ENCODE assay signal across 20 cellular contexts in genomic region chr6:24844903-24845302, GRCh38. TPM values are rescaled to one million over a fixed set of nuclear protein-coding genes. Genes with fewer than 3 reads are reported as not detected.
DNase-seq lines count a peak whose midpoint lies in the region; ATAC-seq, FAIRE-seq and TF ChIP-seq lines count a peak whose summit lies in the region.
"Had no signal": no experiment of that assay in that cellular context is flagged by ENCODE, and none has a peak within 500 bp of the region (broad histone marks: within the 10 kb centered on the region; RNA-seq: fewer than 3 reads in every experiment).

No MANE protein-coding gene starts in this region.

- intact Hi-C loops in CD14-positive monocyte (cut with micrococcal nuclease): no loop called here
- intact Hi-C loops in HepG2 (cut with micrococcal nuclease; ENCODE audit: unreplicated experiment): no loop called here
- intact Hi-C loops in breast epithelium (cut with DNase I; ENCODE audit: low total_unique reads): no loop called here

- H3K27me3 ChIP-seq in endodermal cell (ENCODE audit: control insufficient read depth, insufficient read depth, low read length, poor library complexity, severe bottlenecking): peaks cover 13% of the 10 kb centered on the region
- H3K27me3 ChIP-seq in HepG2 (ENCODE audit: control insufficient read depth in 1 of 2, insufficient read depth in 2 of 2, low read length in 2 of 2): peaks cover 0 to 21% of the 10 kb centered on the region in 2 experiments; a peak in 3 of 5 replicates
- H3K27me3 ChIP-seq in breast epithelium: no peaks in the 10 kb centered on the region

- H3K4me3 ChIP-seq in endodermal cell (ENCODE audit: low read length) (no peak overlapping the region), HepG2 (replicated peaks in 1 of 3; ENCODE audit: insufficient read depth in 1 of 3, low read depth in 2 of 3, low read length in 3 of 3) (no peak overlapping the region), breast epithelium (no peak overlapping the region)
- H3K4me3 ChIP-seq: lung had no signal

- WGBS in endodermal cell (ENCODE audit: insufficient coverage in 1 of 2, insufficient read length in 1 of 2), 2 experiments: 93 to 98% methylated on average over 5 of the region's 6 CpGs
- WGBS in HepG2 (ENCODE audit: low lambda C conversion rate): 52% methylated on average over 6 of the region's 6 CpGs

- no peak for ATAC-seq in HG03442 (IDR thresholded peaks at IDR 0.05; ENCODE audit: unreplicated experiment)
- ATAC-seq in HepG2: no peak

- FAIRE-seq in HepG2 (lab: Jason Lieb, UNC): no peak
- FAIRE-seq: urothelium cell line had no signal

- CTCF ChIA-PET in HepG2 (lab: Yijun Ruan, JAX; ENCODE audit: low intra/inter-chr PET ratio, low total read pairs): no interaction called here

- H3K9me3 Mint-ChIP-seq in CD14-positive monocyte (peaks cover 0 to 2% (median 0%) of the 10 kb centered on the region in 7 donors), IgD-negative memory B cell (no peaks in the 10 kb centered on the region), endodermal cell (no peaks in the 10 kb centered on the region)

- H3K9me3 ChIP-seq in endodermal cell (ENCODE audit: control insufficient read depth, low read length) (no peaks in the 10 kb centered on the region), HepG2 (ENCODE audit: low read length) (no peaks in the 10 kb centered on the region), breast epithelium (no peaks in the 10 kb centered on the region)
- H3K9me3 ChIP-seq: Caco-2 had no signal

- DNase-seq in CD14-positive monocyte (ENCODE audit: low spot score) (no peak), GM10266 (ENCODE audit: extremely low spot score) (peak; percentile 15), glomerular visceral epithelial cell (ENCODE audit: extremely low spot score) (peak; percentile 13), endodermal cell (no peak), HepG2 (ENCODE audit: low spot score) (no peak), breast epithelium (ENCODE audit: low spot score in 2 of 2) (no peak)
- DNase-seq: activated CD8-positive, alpha-beta memory T cell treated with anti-CD3 and anti-CD28 coated beads for 24 hours; activated effector memory CD4-positive, alpha-beta T cell treated with Interleukin-2 at 50 U/mL for 16 hours; Caco-2; NCI-H187; NCI-H446 treated with DMSO at 0.1 percent for 48 hours; RPMI8226; stimulated activated CD4-positive, alpha-beta T cell treated with anti-CD3 and anti-CD28 coated beads, Interleukin-1b, Interleukin-23, amount 100 ng/mL, for 48 hours had no signal

- no peaks in the 10 kb centered on the region for H3K36me3 ChIP-seq in endodermal cell (ENCODE audit: control insufficient read depth, insufficient read depth, low read length)
- no peaks in the 10 kb centered on the region for H3K36me3 ChIP-seq in HepG2 (replicated peaks in 1 of 2; ENCODE audit: control insufficient read depth in 1 of 2, insufficient read depth in 2 of 2, low read length in 2 of 2)
- no peaks in the 10 kb centered on the region for H3K36me3 ChIP-seq in breast epithelium

- no peak overlapping the region for H2AFZ ChIP-seq in HepG2 (ENCODE audit: low read length)

- no peak for TF ChIP-seq RAD21 in HepG2 (CRISPR knock-in tag; IDR thresholded peaks at IDR 0.05)

- H3K27ac Mint-ChIP-seq in CD14-positive monocyte: peak overlapping the region in 4 of 7 donors; percentile 46 to 54 (median 50)
- H3K27ac Mint-ChIP-seq in IgD-negative memory B cell: peak overlapping the region in 2 of 3 donors; percentile 36 to 91
- H3K27ac Mint-ChIP-seq in endodermal cell: no peak overlapping the region

- no peak overlapping the region for H3K4me2 ChIP-seq in HepG2 (ENCODE audit: low read depth, low read length)

- no TSS peak for BruUV-seq in HepG2 (replicated peaks; lab: Mats Ljungman, UMichigan)

- TF ChIP-seq CTCF in CD14-positive monocyte (IDR thresholded peaks at IDR 0.05): no peak
- TF ChIP-seq CTCF in GM10266 (IDR thresholded peaks at IDR 0.05; ENCODE audit: control insufficient read depth, insufficient read depth, low read depth, missing control alignments): no peak
- TF ChIP-seq CTCF in endodermal cell (conservative IDR thresholded peaks at IDR 0.05): no peak
- TF ChIP-seq CTCF in HepG2 (CRISPR knock-in tag; IDR thresholded peaks at IDR 0.05): no peak
- no peak for TF ChIP-seq CTCF in breast epithelium (IDR thresholded peaks at IDR 0.05)

- TF ChIP-seq POLR2A in HepG2 (IDR thresholded peaks at IDR 0.05; ENCODE audit: insufficient read depth in 1 of 2, low read depth in 2 of 2, low read length in 2 of 2) (no peak), breast epithelium (IDR thresholded peaks at IDR 0.05) (no peak)

- H3K4me1 Mint-ChIP-seq in CD14-positive monocyte (peaks cover 3% of the 10 kb centered on the region), IgD-negative memory B cell (peaks cover 5 to 29% (median 16%) of the 10 kb centered on the region in 3 donors), endodermal cell (peaks cover 19% of the 10 kb centered on the region)

- H3K36me3 Mint-ChIP-seq in CD14-positive monocyte (peaks cover 96 to 100% of the 10 kb centered on the region in 2 donors), IgD-negative memory B cell (peaks cover 6% of the 10 kb centered on the region), endodermal cell (ENCODE audit: low read depth) (peaks cover 14% of the 10 kb centered on the region)

- no peak overlapping the region for H3K9ac ChIP-seq in endodermal cell (ENCODE audit: extremely low read depth, low read length, poor library complexity, severe bottlenecking)
- H3K9ac ChIP-seq in HepG2 (ENCODE audit: insufficient read depth, low read depth, low read length): no peak overlapping the region

- H3K27ac ChIP-seq in endodermal cell (ENCODE audit: low read depth, low read length): no peak overlapping the region
- H3K27ac ChIP-seq in HepG2 (ENCODE audit: extremely low read length, insufficient read depth, low read length): no peak overlapping the region
- no peak overlapping the region for H3K27ac ChIP-seq in breast epithelium

- H3K4me3 Mint-ChIP-seq in CD14-positive monocyte (no peak overlapping the region), IgD-negative memory B cell (no peak overlapping the region), endodermal cell (no peak overlapping the region)

- H3K4me1 ChIP-seq in endodermal cell (ENCODE audit: control insufficient read depth, insufficient read depth, low read length) (no peaks in the 10 kb centered on the region), HepG2 (ENCODE audit: insufficient read depth, low read length) (peaks cover 19% of the 10 kb centered on the region), breast epithelium (no peaks in the 10 kb centered on the region)
- H3K4me1 ChIP-seq: Caco-2 had no signal

- POLR2A ChIA-PET in HepG2 (lab: Yijun Ruan, JAX): no interaction called here

- H3K79me2 ChIP-seq in HepG2 (ENCODE audit: insufficient read depth, low read length): no peaks in the 10 kb centered on the region

- H3K27me3 Mint-ChIP-seq in CD14-positive monocyte (ENCODE audit: low read depth in 3 of 3) (no peaks in the 10 kb centered on the region), IgD-negative memory B cell (no peaks in the 10 kb centered on the region), endodermal cell (ENCODE audit: insufficient read depth) (peaks cover 4% of the 10 kb centered on the region)

- in situ Hi-C loops in HepG2 (cut with HindIII; ENCODE audit: extremely low pct_ligation_motif_present, low pct_unique_long_range_greater_than_20kb): no loop called here

- H4K20me1 ChIP-seq in HepG2 (ENCODE audit: insufficient read depth, low read length): no peaks in the 10 kb centered on the region

- TF ChIP-seq EP300 in HepG2 (IDR thresholded peaks at IDR 0.05; ENCODE audit: low read depth in 2 of 2, low read length in 2 of 2) (no peak), HepG2 (CRISPR knock-in tag; IDR thresholded peaks at IDR 0.05; ENCODE audit: borderline replicate concordance) (no peak)

TF ChIP-seq in HepG2, 621 proteins besides CTCF, POLR2A, EP300 and RAD21 (continues in another document):
- TF ChIP-seq ZNF251 (CRISPR knock-in tag; IDR thresholded peaks at IDR 0.05): no peak
- no peak for TF ChIP-seq CREM (IDR thresholded peaks at IDR 0.05)
- TF ChIP-seq CREM (CRISPR knock-in tag; IDR thresholded peaks at IDR 0.05): no peak
- no peak for TF ChIP-seq NR2F1 (CRISPR knock-in tag; IDR thresholded peaks at IDR 0.05)
- no peak for TF ChIP-seq ATAD3A (CRISPR knock-in tag; IDR thresholded peaks at IDR 0.05)
- no peak for TF ChIP-seq ELF3 (CRISPR knock-in tag; IDR thresholded peaks at IDR 0.05)
- no peak for TF ChIP-seq ZNF138 (CRISPR knock-in tag; IDR thresholded peaks at IDR 0.05; ENCODE audit: low read depth)
- TF ChIP-seq ZKSCAN1 (IDR thresholded peaks at IDR 0.05; ENCODE audit: low read length): no peak

RNA-seq across cellular contexts. Expression of gene ARMH2, which starts 46.2 kb away (rescaled TPM):
- polyA plus RNA-seq in CD14-positive monocyte (under 1 TPM in 1 of 2 donors, not detected in 1; 0.34 TPM), IgD-negative memory B cell (0.50 TPM), HepG2 (2011; rRNA removed) (not detected in 2 replicates)
- total RNA-seq in endodermal cell (not detected), HepG2 (2016; rRNA removed; fragmentation: Illumina TruSeq; extraction: Trizol) (not detected in 2 replicates), breast epithelium (not detected)
- polyA plus RNA-seq in endodermal cell (2013, experiment 1 of 2): not detected
- polyA plus RNA-seq in endodermal cell (2013, experiment 2 of 2): not detected
- total RNA-seq in HepG2 (2016; cell fraction: cytosol; rRNA removed; fragmentation: Illumina TruSeq; extraction: Trizol; ENCODE audit: low read depth): not detected in 2 replicates
- total RNA-seq in HepG2 (2016; cell fraction: insoluble cytoplasmic fraction; rRNA removed; fragmentation: Illumina TruSeq; extraction: Trizol): not detected in 2 replicates
- not detected in 2 replicates for total RNA-seq in HepG2 (2016; cell fraction: membrane; rRNA removed; fragmentation: Illumina TruSeq; extraction: Trizol)
- total RNA-seq in HepG2 (2016; cell fraction: nucleus; rRNA removed; fragmentation: Illumina TruSeq; extraction: Trizol): not detected in 2 replicates
- polyA plus RNA-seq in HepG2 (2011; cell fraction: cytosol; rRNA removed): not detected in 2 replicates
- polyA plus RNA-seq in HepG2 (2011; cell fraction: nucleus; rRNA removed): not detected in 2 replicates
- polyA plus RNA-seq in HepG2 (2012): not detected in 2 replicates
- not detected in 2 replicates for polyA plus RNA-seq in HepG2 (2016; cell fraction: cytosol; fragmentation: Illumina TruSeq; extraction: Trizol; ENCODE audit: low read depth)
- polyA plus RNA-seq in HepG2 (2016; cell fraction: insoluble cytoplasmic fraction; fragmentation: Illumina TruSeq; extraction: Trizol; ENCODE audit: low read depth): not detected in 2 replicates
- polyA plus RNA-seq in HepG2 (2016; cell fraction: membrane; fragmentation: Illumina TruSeq; extraction: Trizol; ENCODE audit: low read depth): not detected in 2 replicates
- not detected in 2 replicates for polyA plus RNA-seq in HepG2 (2016; cell fraction: nucleus; fragmentation: Illumina TruSeq; extraction: Trizol; ENCODE audit: insufficient read depth, low read depth)
- polyA minus RNA-seq in HepG2 (2011; rRNA and poly(A)+ RNA removed; ENCODE audit: low replicate concordance): not detected in 2 replicates
- not detected in 2 replicates for polyA minus RNA-seq in HepG2 (2011; cell fraction: cytosol; rRNA and poly(A)+ RNA removed)
- not detected in 2 replicates for polyA minus RNA-seq in HepG2 (2011; cell fraction: nucleus; rRNA and poly(A)+ RNA removed)
- total RNA-seq: Caco-2, Daoy, fibroblast of lung, subcutaneous adipose tissue had no signal
- polyA plus RNA-seq: fibroblast of lung had no signal

Comparison
In these comparisons a context has a peak if more than half of its experiments do, and no peak if none do; other contexts are left out.
1. DNase-seq: peak in GM10266 (single experiment) and glomerular visceral epithelial cell (single experiment); none in CD14-positive monocyte (single experiment), endodermal cell (single experiment), HepG2 (single experiment) and breast epithelium (0 of 2).